Comparison of ENCODE assay signal across 8 cellular contexts in the genomic region with DNA sequence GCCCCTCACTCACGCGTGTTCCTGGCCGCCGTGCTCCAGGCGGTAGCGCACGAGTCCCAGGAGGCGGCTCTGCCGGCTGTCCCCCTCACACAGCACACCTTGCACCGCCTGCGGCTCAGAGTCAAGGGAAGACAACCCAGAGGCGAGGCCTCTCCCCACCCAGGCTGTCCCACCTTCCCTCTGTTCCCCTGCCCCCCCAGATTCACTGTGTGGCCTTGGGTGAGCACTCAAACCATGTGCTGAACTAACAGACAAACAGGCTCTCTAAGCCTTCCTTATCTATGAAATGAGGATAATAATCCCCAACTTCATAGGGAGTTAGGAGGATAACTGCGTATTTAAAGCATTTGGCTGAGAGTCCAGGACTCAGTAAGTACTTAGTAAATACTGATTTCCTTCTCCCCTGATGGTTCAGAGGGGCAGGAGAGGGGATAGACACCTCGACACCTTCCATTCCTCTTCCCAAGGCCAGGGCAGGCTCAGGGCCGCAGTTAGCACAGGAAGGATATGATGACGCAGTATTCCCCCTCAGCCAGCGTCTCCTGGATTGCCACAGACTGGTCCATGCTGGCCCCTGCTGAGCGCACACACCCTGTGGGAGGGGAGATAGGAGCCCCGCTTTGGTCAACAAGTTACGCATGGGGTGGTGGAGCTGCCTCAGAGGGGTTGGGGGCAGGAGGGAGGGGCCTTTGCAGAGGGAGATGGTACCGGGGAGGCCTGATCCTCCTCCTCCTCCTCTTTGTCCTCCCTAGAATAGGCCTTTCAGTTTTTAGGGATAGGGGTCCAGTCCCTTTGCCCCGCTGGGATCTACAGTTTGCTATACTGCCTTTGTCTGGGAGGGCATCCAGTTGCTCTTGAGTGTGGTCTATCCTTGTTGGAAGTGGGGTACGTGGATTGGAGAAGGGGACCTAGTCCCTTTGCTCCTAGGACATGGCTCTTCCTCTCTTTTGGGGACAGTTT. TPM values are rescaled to one million over a fixed set of nuclear protein-coding genes. Genes with fewer than 3 reads are reported as not detected.
DNase-seq lines count a peak whose midpoint lies in the region; ATAC-seq and TF ChIP-seq lines count a peak whose summit lies in the region.

No MANE protein-coding gene starts in this region.

- H3K9ac ChIP-seq in adipocyte (ENCODE audit: low read length), result peak overlapping the region; percentile 94
- H3K9ac ChIP-seq in parathyroid adenoma, result peak overlapping the region; percentile 46

- no peaks in the 10 kb centered on the region for H3K9me3 ChIP-seq in adipocyte (ENCODE audit: control insufficient read depth, low read length)
- no peaks in the 10 kb centered on the region for H3K9me3 ChIP-seq in parathyroid adenoma (ENCODE audit: control insufficient read depth, low read length)

- H3K27ac ChIP-seq in parathyroid adenoma, result peak overlapping the region; percentile 70

- H3K4me3 ChIP-seq in adipocyte (ENCODE audit: low read length) (peak overlapping the region; percentile 87), parathyroid adenoma (ENCODE audit: low read depth, low read length) (peak overlapping the region; percentile 83)

- TF ChIP-seq CTCF in parathyroid adenoma (IDR thresholded peaks at IDR 0.05), result no peak

- peak overlapping the region; percentile 95 for H3K4me2 ChIP-seq in parathyroid adenoma (ENCODE audit: low read length)

- peak overlapping the region; percentile 84 for H2AFZ ChIP-seq in parathyroid adenoma

- H3K4me1 ChIP-seq in adipocyte (ENCODE audit: control insufficient read depth, insufficient read depth, low read length) (peaks cover 12% of the 10 kb centered on the region), parathyroid adenoma (peaks cover 4% of the 10 kb centered on the region)

- H3K36me3 ChIP-seq in adipocyte (ENCODE audit: control insufficient read depth, insufficient read depth, low read length, severe bottlenecking) (peaks cover 28% of the 10 kb centered on the region), parathyroid adenoma (ENCODE audit: control insufficient read depth, insufficient read depth, low read length) (no peaks in the 10 kb centered on the region)

- peak; percentile 9 for ATAC-seq in HG03442 (IDR thresholded peaks at IDR 0.05; ENCODE audit: unreplicated experiment)
- ATAC-seq in left cardiac atrium, result peak; percentile 88 to 91
- ATAC-seq in GM18519 (IDR thresholded peaks at IDR 0.05; ENCODE audit: low FRiP score, unreplicated experiment), result no peak

- no peaks in the 10 kb centered on the region for H3K79me2 ChIP-seq in parathyroid adenoma

- peak; percentile 90 for DNase-seq in EH (ENCODE audit: low read depth)
- peak; percentile 90 for DNase-seq in adipocyte (ENCODE audit: low read depth)
- DNase-seq in left cardiac atrium, result peak; percentile 88
- no peak for DNase-seq in NCI-H446 treated with DMSO at 0.1 percent for 48 hours (lab: John Stamatoyannopoulos, UW)
- DNase-seq in iPS-NIHi7 (ENCODE audit: extremely low spot score), result no peak

- intact Hi-C loops in left cardiac atrium (cut with DNase I), result no loop called here

- no peaks in the 10 kb centered on the region for H3K27me3 ChIP-seq in adipocyte (replicated peaks; ENCODE audit: control insufficient read depth, insufficient read depth, low read length)
- no peaks in the 10 kb centered on the region for H3K27me3 ChIP-seq in parathyroid adenoma (ENCODE audit: control insufficient read depth, insufficient read depth, low read length)

RNA-seq across cellular contexts. Expression of a gene that starts 0.8 kb away (rescaled TPM):
- 10 to 100 TPM; 13.4 to 19.7 TPM for total RNA-seq in left cardiac atrium

RNA-seq across cellular contexts. Expression of a gene that starts 43.8 kb away (rescaled TPM):
- total RNA-seq in left cardiac atrium, result 10 to 100 TPM; 27.7 to 36.1 TPM

RNA-seq across cellular contexts. Expression of a gene that starts 59.3 kb away (rescaled TPM):
- 10 to 100 TPM in 1 of 2 donors, 1 to 10 TPM in 1; 9.9 to 18.6 TPM for total RNA-seq in left cardiac atrium

Comparison
In these comparisons a context has a peak if more than half of its experiments do, and no peak if none do; other contexts are left out.
1. DNase-seq: peak in EH (single experiment), adipocyte (single experiment) and left cardiac atrium (single experiment); none in NCI-H446 treated with DMSO at 0.1 percent for 48 hours (single experiment) and iPS-NIHi7 (single experiment).